Comparison of ENCODE assay signal across 2 cellular contexts in genomic region chr22:48167238-48167637, GRCh38.
TF ChIP-seq lines count a peak whose summit lies in the region.

No MANE protein-coding gene starts in this region.

TF ChIP-seq in GM23338, 12 proteins besides CTCF, POLR2A, EP300 and RAD21 (continued from another document):
- TF ChIP-seq REST (IDR thresholded peaks at IDR 0.05; ENCODE audit: unreplicated experiment) = peak; percentile 62
TF ChIP-seq in GM23338: peak in this region for 1.

TF ChIP-seq in K562, 482 proteins besides CTCF, POLR2A, EP300 and RAD21 (continued from another document):
- TF ChIP-seq REST (CRISPR knock-in tag; IDR thresholded peaks at IDR 0.05; ENCODE audit: low read depth) (peak; percentile 78; the same call in 1 of the 2 replicates), SUPT5H (IDR thresholded peaks at IDR 0.05) (no peak)
